Comparison of ENCODE assay signal across 23 cellular contexts in genomic region chr20:8862092-8862491, GRCh38.
"Had no signal": no experiment of that assay in that cellular context is flagged by ENCODE, and none has a peak within 500 bp of the region (broad histone marks: within the 10 kb centered on the region; RNA-seq: fewer than 3 reads in every experiment).

No MANE protein-coding gene starts in this region.

- H3K27ac Mint-ChIP-seq: memory B cell; mesothelial cell of epicardium; naive B cell; natural killer cell treated with Interleukin-12 subunit alpha and Interleukin-12 subunit beta and Interleukin-15 and Interleukin-18, amount 100 ng/mL, for 72 hours; neural progenitor cell; stimulated activated effector memory CD8-positive, alpha-beta T cell treated with anti-CD3 and anti-CD28 coated beads, Interleukin-12 subunit alpha, Interleukin-12 subunit beta, amount 100 ng/mL, for 72 hours; type B pancreatic cell had no signal

- H3K4me1 Mint-ChIP-seq: memory B cell; naive B cell; stimulated activated effector memory CD8-positive, alpha-beta T cell treated with anti-CD3 and anti-CD28 coated beads, Interleukin-12 subunit alpha, Interleukin-12 subunit beta, amount 100 ng/mL, for 72 hours had no signal

- H3K4me3 ChIP-seq: dorsolateral prefrontal cortex, lung, mucosa of descending colon, neural progenitor cell, prostate gland, right atrium auricular region, sigmoid colon, testis, tibial artery had no signal

- ATAC-seq: mucosa of descending colon; natural killer cell treated with Interleukin-12 subunit alpha and Interleukin-12 subunit beta and Interleukin-15 and Interleukin-18, amount 100 ng/mL, for 72 hours; stimulated activated effector memory CD8-positive, alpha-beta T cell treated with anti-CD3 and anti-CD28 coated beads, Interleukin-12 subunit alpha, Interleukin-12 subunit beta, amount 100 ng/mL, for 72 hours; stimulated activated naive CD8-positive, alpha-beta T cell treated with anti-CD3 and anti-CD28 coated beads, Interleukin-15, Interleukin-2, amounts not matched to agents 100 U/mL and 50 U/mL, for 24 hours had no signal

- H3K36me3 ChIP-seq: neural progenitor cell, prostate gland, right atrium auricular region, sigmoid colon, tibial artery had no signal

- H3K9me3 Mint-ChIP-seq: memory B cell; naive B cell; natural killer cell treated with Interleukin-12 subunit alpha and Interleukin-12 subunit beta and Interleukin-15 and Interleukin-18, amount 100 ng/mL, for 72 hours; neural progenitor cell; stimulated activated effector memory CD8-positive, alpha-beta T cell treated with anti-CD3 and anti-CD28 coated beads, Interleukin-12 subunit alpha, Interleukin-12 subunit beta, amount 100 ng/mL, for 72 hours had no signal

- H3K27me3 ChIP-seq: dorsolateral prefrontal cortex, neural progenitor cell, right atrium auricular region, sigmoid colon, testis, tibial artery had no signal

- H2AFZ ChIP-seq: neural progenitor cell had no signal

- H3K4me3 Mint-ChIP-seq: memory B cell; mesothelial cell of epicardium; naive B cell; natural killer cell treated with Interleukin-12 subunit alpha and Interleukin-12 subunit beta and Interleukin-15 and Interleukin-18, amount 100 ng/mL, for 72 hours; neural progenitor cell; stimulated activated effector memory CD8-positive, alpha-beta T cell treated with anti-CD3 and anti-CD28 coated beads, Interleukin-12 subunit alpha, Interleukin-12 subunit beta, amount 100 ng/mL, for 72 hours; type B pancreatic cell had no signal

- H3K27ac ChIP-seq: dorsolateral prefrontal cortex, neural progenitor cell, prostate gland, right atrium auricular region, sigmoid colon, testis, tibial artery had no signal

- H3K4me1 ChIP-seq: prostate gland, testis had no signal

- H3K4me2 ChIP-seq: neural progenitor cell had no signal

- FAIRE-seq: frontal cortex, keratinocyte had no signal

- H3K9me3 ChIP-seq: mucosa of descending colon, prostate gland, right atrium auricular region, sigmoid colon, testis, tibial artery had no signal

- H3K27me3 Mint-ChIP-seq: memory B cell; naive B cell; natural killer cell treated with Interleukin-12 subunit alpha and Interleukin-12 subunit beta and Interleukin-15 and Interleukin-18, amount 100 ng/mL, for 72 hours; type B pancreatic cell had no signal

- H3K36me3 Mint-ChIP-seq: memory B cell; mesothelial cell of epicardium; naive B cell; natural killer cell treated with Interleukin-12 subunit alpha and Interleukin-12 subunit beta and Interleukin-15 and Interleukin-18, amount 100 ng/mL, for 72 hours; neural progenitor cell; stimulated activated effector memory CD8-positive, alpha-beta T cell treated with anti-CD3 and anti-CD28 coated beads, Interleukin-12 subunit alpha, Interleukin-12 subunit beta, amount 100 ng/mL, for 72 hours; type B pancreatic cell had no signal

- H3K9ac ChIP-seq: neural progenitor cell had no signal

- DNase-seq: dorsolateral prefrontal cortex; effector CD4-positive, alpha-beta T cell; head of caudate nucleus; mucosa of descending colon; naive B cell; sigmoid colon; stimulated activated CD4-positive, alpha-beta T cell treated with anti-CD3 and anti-CD28 coated beads, Interleukin-2, amount 100 ng/mL, for 24 hours; stimulated activated CD4-positive, alpha-beta T cell treated with anti-CD3 and anti-CD28 coated beads, Interleukin-4, amount 100 ng/mL, for 24 hours; stimulated activated naive CD8-positive, alpha-beta T cell treated with anti-CD3 and anti-CD28 coated beads, Interleukin-15, Interleukin-2, amounts not matched to agents 100 U/mL and 50 U/mL, for 24 hours; substantia nigra; testis; tibial artery had no signal
